ENCODE assay signal across 8 cellular contexts in genomic region chr5:172004824-172005237, GRCh38. TPM values are rescaled to one million over a fixed set of nuclear protein-coding genes. Genes with fewer than 3 reads are reported as not detected.
DNase-seq lines count a peak whose midpoint lies in the region; ATAC-seq, FAIRE-seq and TF ChIP-seq lines count a peak whose summit lies in the region.

No MANE protein-coding gene starts in this region.

- H3K36me3 Mint-ChIP-seq in natural killer cell treated with Interleukin-12 subunit alpha and Interleukin-12 subunit beta and Interleukin-15 and Interleukin-18, amount 100 ng/mL, for 72 hours, result no peaks in the 10 kb centered on the region

- DNase-seq in GM18507 (ENCODE audit: extremely low spot score, insufficient read length, low read depth), result no peak
- no peak for DNase-seq in Panc1 (ENCODE audit: low read depth, low spot score)
- no peak for DNase-seq in colonic mucosa
- no peak for DNase-seq in natural killer cell treated with Interleukin-12 subunit alpha and Interleukin-12 subunit beta and Interleukin-15 and Interleukin-18, amount 100 ng/mL, for 72 hours (ENCODE audit: low spot score)
- DNase-seq in NCI-H2227 (lab: John Stamatoyannopoulos, UW; ENCODE audit: unreplicated experiment), result no peak

- POLR2A ChIA-PET in Panc1 (lab: Charles Lee), result interaction anchor here (0.5 to 0.9 kb wide), 3 partner anchors 18 to 100 kb away, joined by 6 to 9 read pairs (median 7); no protein-coding TSS in a partner anchor

- peaks cover 42 to 60% of the 10 kb centered on the region in 2 donors for H3K4me1 Mint-ChIP-seq in natural killer cell treated with Interleukin-12 subunit alpha and Interleukin-12 subunit beta and Interleukin-15 and Interleukin-18, amount 100 ng/mL, for 72 hours (ENCODE audit: low read depth in 2 of 2)

- peak overlapping the region in 1 of 2 donors; percentile 81 for H3K9ac ChIP-seq in colonic mucosa (ENCODE audit: low read depth in 2 of 2, low read length in 2 of 2)

- CTCF ChIA-PET in Panc1 (lab: Charles Lee), result interaction anchor here (0.6 to 2.9 kb wide), 3 partner anchors 13 to 93 kb away, joined by 4 to 12 read pairs (median 10); no protein-coding TSS in a partner anchor

- no peaks in the 10 kb centered on the region for H3K9me3 Mint-ChIP-seq in natural killer cell treated with Interleukin-12 subunit alpha and Interleukin-12 subunit beta and Interleukin-15 and Interleukin-18, amount 100 ng/mL, for 72 hours

- BruUV-seq in Panc1 (replicated peaks; lab: Mats Ljungman, UMichigan), result no TSS peak

- H3K27ac ChIP-seq in Panc1 (ENCODE audit: low read length) (peak overlapping the region; percentile 99), colonic mucosa (peak overlapping the region; percentile 97)

- peak; percentile 64 for FAIRE-seq in GM18507 (lab: Jason Lieb, UNC)

- H3K27me3 ChIP-seq in Panc1 (ENCODE audit: control insufficient read depth, insufficient read depth, low read length) (no peaks in the 10 kb centered on the region), colonic mucosa (no peaks in the 10 kb centered on the region)

- in situ Hi-C loops in Panc1 (cut with HindIII; ENCODE audit: low pct_unique_long_range_greater_than_20kb, low sequenced_read_pairs), result no loop called here

- H3K4me3 ChIP-seq in Panc1 (ENCODE audit: low read depth in 2 of 2, low read length in 2 of 2) (peak overlapping the region; percentile 99 to 100), colonic mucosa (peak overlapping the region; percentile 94)

- no peaks in the 10 kb centered on the region for H3K27me3 Mint-ChIP-seq in natural killer cell treated with Interleukin-12 subunit alpha and Interleukin-12 subunit beta and Interleukin-15 and Interleukin-18, amount 100 ng/mL, for 72 hours

- intact Hi-C loops in Panc1 (cut with micrococcal nuclease; ENCODE audit: unreplicated experiment), result loop anchor here (5.0 kb wide), 2 partner anchors 78 to 93 kb away; no protein-coding TSS in a partner anchor
- intact Hi-C loops in colonic mucosa (cut with DNase I), result no loop called here

- peaks cover 14% of the 10 kb centered on the region for H3K36me3 ChIP-seq in Panc1 (ENCODE audit: control insufficient read depth, insufficient read depth, low read length)
- no peaks in the 10 kb centered on the region for H3K36me3 ChIP-seq in colonic mucosa

- ATAC-seq in Panc1 (no peak), GM21723 (IDR thresholded peaks at IDR 0.05; ENCODE audit: unreplicated experiment) (no peak), HG03378 (IDR thresholded peaks at IDR 0.05; ENCODE audit: unreplicated experiment) (no peak), HG02938 (IDR thresholded peaks at IDR 0.05; ENCODE audit: unreplicated experiment) (no peak)
- ATAC-seq in natural killer cell treated with Interleukin-12 subunit alpha and Interleukin-12 subunit beta and Interleukin-15 and Interleukin-18, amount 100 ng/mL, for 72 hours, result no peak

- H3K27ac Mint-ChIP-seq in natural killer cell treated with Interleukin-12 subunit alpha and Interleukin-12 subunit beta and Interleukin-15 and Interleukin-18, amount 100 ng/mL, for 72 hours, result peak overlapping the region; percentile 89 to 96

- H3K4me1 ChIP-seq in Panc1 (ENCODE audit: control insufficient read depth, insufficient read depth, low read length), result peaks cover 59% of the 10 kb centered on the region
- peaks cover 26% of the 10 kb centered on the region for H3K4me1 ChIP-seq in colonic mucosa

- no peaks in the 10 kb centered on the region for H3K9me3 ChIP-seq in Panc1 (ENCODE audit: control insufficient read depth, insufficient read depth, low read depth, low read length)
- H3K9me3 ChIP-seq in colonic mucosa, result no peaks in the 10 kb centered on the region

- TF ChIP-seq CTCF in Panc1 (IDR thresholded peaks at IDR 0.05) (no peak), colonic mucosa (IDR thresholded peaks at IDR 0.05) (no peak)

- H3K4me3 Mint-ChIP-seq in natural killer cell treated with Interleukin-12 subunit alpha and Interleukin-12 subunit beta and Interleukin-15 and Interleukin-18, amount 100 ng/mL, for 72 hours, result peak overlapping the region; percentile 96

RNA-seq across cellular contexts. Expression of gene FBXW11, which starts 1.6 kb away (rescaled TPM):
- 111 TPM for total RNA-seq in Panc1 (2021; ENCODE audit: unreplicated experiment)
- 49.1 TPM for polyA plus RNA-seq in Panc1 (2012; ENCODE audit: insufficient read length)
- total RNA-seq in colonic mucosa, result 10 to 100 TPM; 25.9 to 35.5 TPM
- total RNA-seq in natural killer cell treated with Interleukin-12 subunit alpha and Interleukin-12 subunit beta and Interleukin-15 and Interleukin-18, amount 100 ng/mL, for 72 hours, result 10 to 100 TPM; 47.3 to 54.8 TPM
